ENCODE assay signal across 1 cellular context in the genomic region with DNA sequence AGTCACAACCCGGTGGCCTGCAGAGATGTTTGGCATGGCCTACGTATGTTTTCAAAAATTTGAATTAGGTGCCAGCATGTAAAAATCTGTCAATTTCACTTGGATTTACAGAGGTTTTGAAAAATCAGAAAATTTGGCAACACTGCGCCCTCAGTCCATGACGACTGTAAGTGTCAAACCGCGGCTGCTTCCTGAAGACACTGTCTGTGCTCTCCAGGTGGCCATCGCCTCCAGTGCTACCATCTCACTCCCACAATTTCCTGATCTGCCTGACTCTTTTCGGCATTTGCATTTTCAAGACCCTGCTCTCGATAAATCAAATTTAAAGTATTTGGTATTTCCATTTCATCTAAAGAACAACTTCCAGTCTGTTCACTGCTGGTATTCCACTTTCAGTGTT.
TF ChIP-seq lines count a peak whose summit lies in the region.

No MANE protein-coding gene starts in this region.

TF ChIP-seq in GM23338, 12 proteins besides CTCF, POLR2A, EP300 and RAD21 (continued from another document):
- TF ChIP-seq, protein P1, sequence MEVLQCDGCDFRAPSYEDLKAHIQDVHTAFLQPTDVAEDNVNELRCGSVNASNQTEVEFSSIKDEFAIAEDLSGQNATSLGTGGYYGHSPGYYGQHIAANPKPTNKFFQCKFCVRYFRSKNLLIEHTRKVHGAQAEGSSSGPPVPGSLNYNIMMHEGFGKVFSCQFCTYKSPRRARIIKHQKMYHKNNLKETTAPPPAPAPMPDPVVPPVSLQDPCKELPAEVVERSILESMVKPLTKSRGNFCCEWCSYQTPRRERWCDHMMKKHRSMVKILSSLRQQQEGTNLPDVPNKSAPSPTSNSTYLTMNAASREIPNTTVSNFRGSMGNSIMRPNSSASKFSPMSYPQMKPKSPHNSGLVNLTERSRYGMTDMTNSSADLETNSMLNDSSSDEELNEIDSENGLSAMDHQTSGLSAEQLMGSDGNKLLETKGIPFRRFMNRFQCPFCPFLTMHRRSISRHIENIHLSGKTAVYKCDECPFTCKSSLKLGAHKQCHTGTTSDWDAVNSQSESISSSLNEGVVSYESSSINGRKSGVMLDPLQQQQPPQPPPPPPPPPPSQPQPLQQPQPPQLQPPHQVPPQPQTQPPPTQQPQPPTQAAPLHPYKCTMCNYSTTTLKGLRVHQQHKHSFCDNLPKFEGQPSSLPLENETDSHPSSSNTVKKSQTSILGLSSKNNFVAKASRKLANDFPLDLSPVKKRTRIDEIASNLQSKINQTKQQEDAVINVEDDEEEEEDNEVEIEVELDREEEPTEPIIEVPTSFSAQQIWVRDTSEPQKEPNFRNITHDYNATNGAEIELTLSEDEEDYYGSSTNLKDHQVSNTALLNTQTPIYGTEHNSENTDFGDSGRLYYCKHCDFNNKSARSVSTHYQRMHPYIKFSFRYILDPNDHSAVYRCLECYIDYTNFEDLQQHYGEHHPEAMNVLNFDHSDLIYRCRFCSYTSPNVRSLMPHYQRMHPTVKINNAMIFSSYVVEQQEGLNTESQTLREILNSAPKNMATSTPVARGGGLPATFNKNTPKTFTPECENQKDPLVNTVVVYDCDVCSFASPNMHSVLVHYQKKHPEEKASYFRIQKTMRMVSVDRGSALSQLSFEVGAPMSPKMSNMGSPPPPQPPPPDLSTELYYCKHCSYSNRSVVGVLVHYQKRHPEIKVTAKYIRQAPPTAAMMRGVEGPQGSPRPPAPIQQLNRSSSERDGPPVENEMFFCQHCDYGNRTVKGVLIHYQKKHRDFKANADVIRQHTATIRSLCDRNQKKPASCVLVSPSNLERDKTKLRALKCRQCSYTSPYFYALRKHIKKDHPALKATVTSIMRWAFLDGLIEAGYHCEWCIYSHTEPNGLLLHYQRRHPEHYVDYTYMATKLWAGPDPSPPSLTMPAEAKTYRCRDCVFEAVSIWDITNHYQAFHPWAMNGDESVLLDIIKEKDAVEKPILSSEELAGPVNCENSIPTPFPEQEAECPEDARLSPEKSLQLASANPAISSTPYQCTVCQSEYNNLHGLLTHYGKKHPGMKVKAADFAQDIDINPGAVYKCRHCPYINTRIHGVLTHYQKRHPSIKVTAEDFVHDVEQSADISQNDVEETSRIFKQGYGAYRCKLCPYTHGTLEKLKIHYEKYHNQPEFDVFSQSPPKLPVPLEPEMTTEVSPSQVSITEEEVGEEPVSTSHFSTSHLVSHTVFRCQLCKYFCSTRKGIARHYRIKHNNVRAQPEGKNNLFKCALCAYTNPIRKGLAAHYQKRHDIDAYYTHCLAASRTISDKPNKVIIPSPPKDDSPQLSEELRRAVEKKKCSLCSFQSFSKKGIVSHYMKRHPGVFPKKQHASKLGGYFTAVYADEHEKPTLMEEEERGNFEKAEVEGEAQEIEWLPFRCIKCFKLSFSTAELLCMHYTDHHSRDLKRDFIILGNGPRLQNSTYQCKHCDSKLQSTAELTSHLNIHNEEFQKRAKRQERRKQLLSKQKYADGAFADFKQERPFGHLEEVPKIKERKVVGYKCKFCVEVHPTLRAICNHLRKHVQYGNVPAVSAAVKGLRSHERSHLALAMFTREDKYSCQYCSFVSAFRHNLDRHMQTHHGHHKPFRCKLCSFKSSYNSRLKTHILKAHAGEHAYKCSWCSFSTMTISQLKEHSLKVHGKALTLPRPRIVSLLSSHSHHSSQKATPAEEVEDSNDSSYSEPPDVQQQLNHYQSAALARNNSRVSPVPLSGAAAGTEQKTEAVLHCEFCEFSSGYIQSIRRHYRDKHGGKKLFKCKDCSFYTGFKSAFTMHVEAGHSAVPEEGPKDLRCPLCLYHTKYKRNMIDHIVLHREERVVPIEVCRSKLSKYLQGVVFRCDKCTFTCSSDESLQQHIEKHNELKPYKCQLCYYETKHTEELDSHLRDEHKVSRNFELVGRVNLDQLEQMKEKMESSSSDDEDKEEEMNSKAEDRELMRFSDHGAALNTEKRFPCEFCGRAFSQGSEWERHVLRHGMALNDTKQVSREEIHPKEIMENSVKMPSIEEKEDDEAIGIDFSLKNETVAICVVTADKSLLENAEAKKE (CRISPR knock-in tag; IDR thresholded peaks at IDR 0.05), result no peak
- no peak for TF ChIP-seq NANOG (IDR thresholded peaks at IDR 0.05; ENCODE audit: borderline replicate concordance)
- TF ChIP-seq EZH2phosphoT487 (IDR thresholded peaks at IDR 0.05; ENCODE audit: unreplicated experiment), result no peak
- TF ChIP-seq POLR2AphosphoS5 (IDR thresholded peaks at IDR 0.05; ENCODE audit: low read depth), result no peak
- TF ChIP-seq, protein P2, sequence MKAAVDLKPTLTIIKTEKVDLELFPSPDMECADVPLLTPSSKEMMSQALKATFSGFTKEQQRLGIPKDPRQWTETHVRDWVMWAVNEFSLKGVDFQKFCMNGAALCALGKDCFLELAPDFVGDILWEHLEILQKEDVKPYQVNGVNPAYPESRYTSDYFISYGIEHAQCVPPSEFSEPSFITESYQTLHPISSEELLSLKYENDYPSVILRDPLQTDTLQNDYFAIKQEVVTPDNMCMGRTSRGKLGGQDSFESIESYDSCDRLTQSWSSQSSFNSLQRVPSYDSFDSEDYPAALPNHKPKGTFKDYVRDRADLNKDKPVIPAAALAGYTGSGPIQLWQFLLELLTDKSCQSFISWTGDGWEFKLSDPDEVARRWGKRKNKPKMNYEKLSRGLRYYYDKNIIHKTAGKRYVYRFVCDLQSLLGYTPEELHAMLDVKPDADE (IDR thresholded peaks at IDR 0.05), result no peak
- no peak for TF ChIP-seq ZNF331 (CRISPR knock-in tag; IDR thresholded peaks at IDR 0.05; ENCODE audit: low read depth)
- no peak for TF ChIP-seq STAT1 (IDR thresholded peaks at IDR 0.05; ENCODE audit: unreplicated experiment)
- TF ChIP-seq ZNF114 (CRISPR knock-in tag; IDR thresholded peaks at IDR 0.05), result no peak
- TF ChIP-seq, protein P3, sequence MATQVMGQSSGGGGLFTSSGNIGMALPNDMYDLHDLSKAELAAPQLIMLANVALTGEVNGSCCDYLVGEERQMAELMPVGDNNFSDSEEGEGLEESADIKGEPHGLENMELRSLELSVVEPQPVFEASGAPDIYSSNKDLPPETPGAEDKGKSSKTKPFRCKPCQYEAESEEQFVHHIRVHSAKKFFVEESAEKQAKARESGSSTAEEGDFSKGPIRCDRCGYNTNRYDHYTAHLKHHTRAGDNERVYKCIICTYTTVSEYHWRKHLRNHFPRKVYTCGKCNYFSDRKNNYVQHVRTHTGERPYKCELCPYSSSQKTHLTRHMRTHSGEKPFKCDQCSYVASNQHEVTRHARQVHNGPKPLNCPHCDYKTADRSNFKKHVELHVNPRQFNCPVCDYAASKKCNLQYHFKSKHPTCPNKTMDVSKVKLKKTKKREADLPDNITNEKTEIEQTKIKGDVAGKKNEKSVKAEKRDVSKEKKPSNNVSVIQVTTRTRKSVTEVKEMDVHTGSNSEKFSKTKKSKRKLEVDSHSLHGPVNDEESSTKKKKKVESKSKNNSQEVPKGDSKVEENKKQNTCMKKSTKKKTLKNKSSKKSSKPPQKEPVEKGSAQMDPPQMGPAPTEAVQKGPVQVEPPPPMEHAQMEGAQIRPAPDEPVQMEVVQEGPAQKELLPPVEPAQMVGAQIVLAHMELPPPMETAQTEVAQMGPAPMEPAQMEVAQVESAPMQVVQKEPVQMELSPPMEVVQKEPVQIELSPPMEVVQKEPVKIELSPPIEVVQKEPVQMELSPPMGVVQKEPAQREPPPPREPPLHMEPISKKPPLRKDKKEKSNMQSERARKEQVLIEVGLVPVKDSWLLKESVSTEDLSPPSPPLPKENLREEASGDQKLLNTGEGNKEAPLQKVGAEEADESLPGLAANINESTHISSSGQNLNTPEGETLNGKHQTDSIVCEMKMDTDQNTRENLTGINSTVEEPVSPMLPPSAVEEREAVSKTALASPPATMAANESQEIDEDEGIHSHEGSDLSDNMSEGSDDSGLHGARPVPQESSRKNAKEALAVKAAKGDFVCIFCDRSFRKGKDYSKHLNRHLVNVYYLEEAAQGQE (IDR thresholded peaks at IDR 0.05; ENCODE audit: unreplicated experiment), result no peak
